Comparison of ENCODE assay signal across 10 cellular contexts in the genomic region with DNA sequence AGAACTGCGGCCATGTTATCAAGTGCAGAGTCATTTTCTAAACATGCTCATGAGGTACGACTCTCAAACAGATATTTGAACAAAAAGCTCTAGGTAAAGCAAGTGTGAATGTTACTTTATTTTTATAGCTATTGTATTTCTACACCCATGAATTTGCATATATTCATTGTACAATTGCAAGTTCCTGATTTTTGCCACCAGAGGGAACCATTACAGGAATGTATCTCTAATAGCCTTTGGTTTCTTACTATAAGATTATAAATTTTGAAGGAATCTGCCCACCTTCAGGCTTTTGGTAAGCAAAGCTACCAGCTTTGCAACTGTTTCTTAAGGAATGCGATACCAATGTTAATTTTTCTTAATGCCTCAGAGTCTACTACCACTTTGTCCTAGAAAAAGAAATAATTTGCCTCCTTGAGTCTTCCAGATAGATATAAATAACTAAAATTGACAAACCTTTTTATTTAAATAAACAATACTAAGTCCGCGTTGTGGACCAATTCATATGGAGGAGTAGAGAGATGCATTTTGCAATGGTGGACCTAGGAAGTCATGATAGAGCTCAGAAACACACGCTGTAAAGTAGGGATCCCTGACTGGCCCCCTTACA.
A peak's percentile ranks its signal among the peaks of the same experiment; 100 is the strongest.
DNase-seq lines count a peak whose midpoint lies in the region; ATAC-seq and TF ChIP-seq lines count a peak whose summit lies in the region.
"Had no signal": no experiment of that assay in that cellular context is flagged by ENCODE, and none has a peak within 500 bp of the region (broad histone marks: within the 10 kb centered on the region; RNA-seq: fewer than 3 reads in every experiment).

No MANE protein-coding gene starts in this region.

- intact Hi-C loops in body of pancreas (cut with DNase I): no loop called here

- no peak overlapping the region for H3K14ac ChIP-seq in mesenchymal stem cell (ENCODE audit: low read length in 2 of 2)

- no peak overlapping the region for H2BK5ac ChIP-seq in mesenchymal stem cell (ENCODE audit: low read depth, low read length, poor library complexity, severe bottlenecking)

- no peak overlapping the region for H3K18ac ChIP-seq in mesenchymal stem cell (ENCODE audit: low read depth in 1 of 2, low read length in 2 of 2)

- H3K4me2 ChIP-seq in mesenchymal stem cell (ENCODE audit: low read length, poor library complexity, severe bottlenecking): no peak overlapping the region

- H3K23ac ChIP-seq in mesenchymal stem cell (ENCODE audit: low read length in 2 of 2): no peak overlapping the region

- no peak overlapping the region for H3K4ac ChIP-seq in mesenchymal stem cell (ENCODE audit: low read depth in 1 of 2, low read length in 2 of 2)

- H3K36me3 ChIP-seq in body of pancreas (replicated peaks in 1 of 2; ENCODE audit: insufficient read depth in 1 of 2, low read depth in 2 of 2) (peaks cover 0 to 5% of the 10 kb centered on the region in 2 donors), mesenchymal stem cell (ENCODE audit: control insufficient read depth in 1 of 2, insufficient read depth in 2 of 2, low read depth in 1 of 2, low read length in 2 of 2) (peaks cover 0 to 86% of the 10 kb centered on the region in 2 experiments)

- H2BK120ac ChIP-seq in mesenchymal stem cell (ENCODE audit: low read depth, low read length): no peak overlapping the region

- no peak overlapping the region for H3K9ac ChIP-seq in mesenchymal stem cell (ENCODE audit: low read length)

- TF ChIP-seq CTCF in body of pancreas (IDR thresholded peaks at IDR 0.05): peak in 6 of 7 experiments; percentile 28 to 48 (median 38)

- H3K79me1 ChIP-seq in mesenchymal stem cell (replicated peaks; ENCODE audit: low read length, poor library complexity, severe bottlenecking): peaks cover 3% of the 10 kb centered on the region

- DNase-seq in CD1c-positive myeloid dendritic cell (ENCODE audit: extremely low spot score) (peak; percentile 22), body of pancreas (no peak), mesenchymal stem cell (peak; percentile 52), cerebellar cortex (ENCODE audit: low spot score) (no peak), NCI-H748 treated with DMSO at 0.1 percent for 48 hours (lab: John Stamatoyannopoulos, UW) (no peak)
- DNase-seq in Jurkat, Clone E6-1 (ENCODE audit: low read depth, low spot score): peak; percentile 8
- DNase-seq: activated CD8-positive, alpha-beta memory T cell treated with anti-CD3 and anti-CD28 coated beads, Interleukin-2, amount 10 ng/mL, durations not matched to agents 7 days and 5 days had no signal

- no peak overlapping the region for H2AK5ac ChIP-seq in mesenchymal stem cell (ENCODE audit: low read length, severe bottlenecking)

- no peak overlapping the region for H4K8ac ChIP-seq in mesenchymal stem cell (ENCODE audit: low read length)

- no peak overlapping the region for H2BK12ac ChIP-seq in mesenchymal stem cell (ENCODE audit: low read length in 2 of 2)

- H3K27me3 ChIP-seq in body of pancreas (no peaks in the 10 kb centered on the region), mesenchymal stem cell (ENCODE audit: control insufficient read depth in 1 of 2, insufficient read depth in 1 of 2, low read length in 2 of 2) (no peaks in the 10 kb centered on the region)
- H3K27me3 ChIP-seq: neutrophil had no signal

- H4K91ac ChIP-seq in mesenchymal stem cell (ENCODE audit: low read length): no peak overlapping the region

- H3K27ac ChIP-seq in body of pancreas: no peak overlapping the region
- peak overlapping the region; percentile 40 for H3K27ac ChIP-seq in mesenchymal stem cell (ENCODE audit: low read length, poor library complexity, severe bottlenecking)
- H3K27ac ChIP-seq: neutrophil had no signal

- WGBS in body of pancreas, 2 donors: 78 to 79% methylated on average over 6 of the region's 6 CpGs
- WGBS in mesenchymal stem cell: 98% methylated on average over 5 of the region's 6 CpGs

- H2BK15ac ChIP-seq in mesenchymal stem cell (ENCODE audit: low read depth, poor library complexity, severe bottlenecking): no peak overlapping the region

- no peak overlapping the region for H2AFZ ChIP-seq in mesenchymal stem cell (ENCODE audit: low read depth, low read length)

- H3K4me3 ChIP-seq in Jurkat, Clone E6-1 (ENCODE audit: low read length): no peak overlapping the region
- H3K4me3 ChIP-seq in body of pancreas: no peak overlapping the region
- H3K4me3 ChIP-seq in mesenchymal stem cell (ENCODE audit: insufficient read depth in 1 of 2, low read depth in 1 of 2, low read length in 2 of 2): no peak overlapping the region

- ATAC-seq in body of pancreas (no peak), GM18907 (IDR thresholded peaks at IDR 0.05; ENCODE audit: unreplicated experiment) (no peak), GM21529 (IDR thresholded peaks at IDR 0.05; ENCODE audit: unreplicated experiment) (no peak)
- ATAC-seq: activated CD8-positive, alpha-beta memory T cell treated with anti-CD3 and anti-CD28 coated beads, Interleukin-2, amount 10 ng/mL, durations not matched to agents 7 days and 5 days had no signal

- H3K4me1 ChIP-seq in body of pancreas: no peaks in the 10 kb centered on the region
- H3K4me1 ChIP-seq in mesenchymal stem cell (ENCODE audit: control insufficient read depth, insufficient read depth, low read depth, low read length): peaks cover 1% of the 10 kb centered on the region

- H3K9me3 ChIP-seq in body of pancreas (no peaks in the 10 kb centered on the region), mesenchymal stem cell (ENCODE audit: control insufficient read depth, low read length) (peaks cover 6% of the 10 kb centered on the region)
- H3K9me3 ChIP-seq: neutrophil had no signal

- no peak for TF ChIP-seq POLR2A in body of pancreas (IDR thresholded peaks at IDR 0.05)

Comparison
In these comparisons a context has a peak if more than half of its experiments do, and no peak if none do; other contexts are left out.
1. DNase-seq: peak in CD1c-positive myeloid dendritic cell (single experiment), Jurkat, Clone E6-1 (single experiment) and mesenchymal stem cell (single experiment); none in body of pancreas (0 of 4), cerebellar cortex (single experiment) and NCI-H748 treated with DMSO at 0.1 percent for 48 hours (single experiment).